13 cellular contexts compared by ENCODE assay signal in genomic region chr15:101017041-101017754, GRCh38.
DNase-seq lines count a peak whose midpoint lies in the region; ATAC-seq and TF ChIP-seq lines count a peak whose summit lies in the region.
"Had no signal": no experiment of that assay in that cellular context is flagged by ENCODE, and none has a peak within 500 bp of the region (broad histone marks: within the 10 kb centered on the region; RNA-seq: fewer than 3 reads in every experiment).

No MANE protein-coding gene starts in this region.

- CTCF ChIA-PET in activated CD8-positive, alpha-beta T cell treated with anti-CD3 and anti-CD28 coated beads for 36 hours (lab: Charles Lee) = interaction anchor here (0.8 to 2.4 kb wide), 15 partner anchors 10 to 293 kb away, joined by 3 to 69 read pairs (median 5); partner anchors contain the start of gene CHSY1
- CTCF ChIA-PET in activated CD8-positive, alpha-beta T cell treated with anti-CD3 and anti-CD28 coated beads, Interleukin-2, amount 10 ng/mL, durations not matched to agents 7 days and 5 days (lab: Charles Lee) = interaction anchor here (1.0 to 11.1 kb wide), 7 partner anchors 9 to 246 kb away, joined by 3 to 235 read pairs (median 5); partner anchors contain the start of gene CHSY1
- CTCF ChIA-PET in CD8-positive, alpha-beta memory T cell (lab: Charles Lee) = interaction anchor here (1.0 to 4.7 kb wide), 4 partner anchors 10 to 241 kb away, joined by 3 to 30 read pairs (median 10); no protein-coding TSS in a partner anchor

- peak; percentile 20 for TF ChIP-seq CTCF in activated CD8-positive, alpha-beta T cell treated with anti-CD3 and anti-CD28 coated beads for 36 hours (IDR thresholded peaks at IDR 0.05)
- peak; percentile 66 for TF ChIP-seq CTCF in endodermal cell (conservative IDR thresholded peaks at IDR 0.05)
- TF ChIP-seq CTCF in spleen (IDR thresholded peaks at IDR 0.05 in 8 of 11, conservative IDR thresholded peaks at IDR 0.05 in 3 of 11) = no peak

- H3K27me3 Mint-ChIP-seq in activated CD8-positive, alpha-beta T cell treated with anti-CD3 and anti-CD28 coated beads for 36 hours = peaks cover 2% of the 10 kb centered on the region
- no peaks in the 10 kb centered on the region for H3K27me3 Mint-ChIP-seq in activated CD8-positive, alpha-beta T cell treated with anti-CD3 and anti-CD28 coated beads, Interleukin-2, amount 10 ng/mL, durations not matched to agents 7 days and 5 days (ENCODE audit: low read depth)
- no peaks in the 10 kb centered on the region for H3K27me3 Mint-ChIP-seq in endodermal cell (ENCODE audit: insufficient read depth)
- peaks cover 0 to 5% of the 10 kb centered on the region in 2 donors for H3K27me3 Mint-ChIP-seq in CD8-positive, alpha-beta memory T cell
- H3K27me3 Mint-ChIP-seq: activated B cell treated with CpG ODN at 0.5 μM for 24 hours; activated naive CD8-positive, alpha-beta T cell treated with anti-CD3 and anti-CD28 coated beads, Interleukin-2, amount 10 ng/mL, durations not matched to agents 7 days and 5 days; B cell had no signal

- no peaks in the 10 kb centered on the region for H3K4me1 Mint-ChIP-seq in activated CD8-positive, alpha-beta T cell treated with anti-CD3 and anti-CD28 coated beads for 36 hours (ENCODE audit: low read depth)
- H3K4me1 Mint-ChIP-seq in activated CD8-positive, alpha-beta T cell treated with anti-CD3 and anti-CD28 coated beads, Interleukin-2, amount 10 ng/mL, durations not matched to agents 7 days and 5 days (ENCODE audit: low read depth) = no peaks in the 10 kb centered on the region
- H3K4me1 Mint-ChIP-seq in endodermal cell = peaks cover 11% of the 10 kb centered on the region
- no peaks in the 10 kb centered on the region for H3K4me1 Mint-ChIP-seq in CD8-positive, alpha-beta memory T cell
- H3K4me1 Mint-ChIP-seq: activated B cell treated with CpG ODN at 0.5 μM for 24 hours, B cell had no signal

- POLR2A ChIA-PET in activated CD8-positive, alpha-beta T cell treated with anti-CD3 and anti-CD28 coated beads for 36 hours (lab: Charles Lee) = no interaction called here
- POLR2A ChIA-PET in activated CD8-positive, alpha-beta T cell treated with anti-CD3 and anti-CD28 coated beads, Interleukin-2, amount 10 ng/mL, durations not matched to agents 7 days and 5 days (lab: Charles Lee) = no interaction called here
- POLR2A ChIA-PET in CD8-positive, alpha-beta memory T cell (lab: Charles Lee) = no interaction called here

- H3K4me1 ChIP-seq in endodermal cell (ENCODE audit: control insufficient read depth, insufficient read depth, low read length) (peaks cover 3% of the 10 kb centered on the region), spleen (peaks cover 4 to 29% (median 21%) of the 10 kb centered on the region in 6 donors)
- H3K4me1 ChIP-seq in CD8-positive, alpha-beta memory T cell (ENCODE audit: insufficient read depth, low read length) = no peaks in the 10 kb centered on the region
- H3K4me1 ChIP-seq: prostate gland had no signal

- WGBS in endodermal cell (ENCODE audit: insufficient coverage in 1 of 2, insufficient read length in 1 of 2), 2 experiments = 81 to 83% methylated on average over 12 to 18 of the region's 18 CpGs
- WGBS in spleen, 5 donors = 81 to 93% (median 90%) methylated on average over 18 of the region's 18 CpGs

- H3K4me3 ChIP-seq in endodermal cell (ENCODE audit: low read length) (no peak overlapping the region), spleen (no peak overlapping the region), H7 (ENCODE audit: insufficient read depth, low read depth, low read length) (no peak overlapping the region)
- no peak overlapping the region for H3K4me3 ChIP-seq in CD8-positive, alpha-beta memory T cell (ENCODE audit: low read length)
- H3K4me3 ChIP-seq: prostate gland had no signal

- no peaks in the 10 kb centered on the region for H3K27me3 ChIP-seq in endodermal cell (ENCODE audit: control insufficient read depth, insufficient read depth, low read length, poor library complexity, severe bottlenecking)
- H3K27me3 ChIP-seq in spleen (replicated peaks in 1 of 7) = no peaks in the 10 kb centered on the region
- no peaks in the 10 kb centered on the region for H3K27me3 ChIP-seq in H7 (ENCODE audit: control insufficient read depth, insufficient read depth, low read length)
- no peaks in the 10 kb centered on the region for H3K27me3 ChIP-seq in CD8-positive, alpha-beta memory T cell (ENCODE audit: insufficient read depth, low read length, poor library complexity, severe bottlenecking)

- intact Hi-C loops in activated CD8-positive, alpha-beta T cell treated with anti-CD3 and anti-CD28 coated beads for 36 hours (cut with micrococcal nuclease) = no loop called here
- intact Hi-C loops in spleen (cut with DNase I; ENCODE audit: low total_unique reads) = loop anchor here (10.0 kb wide), 1 partner anchor 68 kb away; no protein-coding TSS in a partner anchor

- no peaks in the 10 kb centered on the region for H3K9me3 Mint-ChIP-seq in activated CD8-positive, alpha-beta T cell treated with anti-CD3 and anti-CD28 coated beads for 36 hours
- no peaks in the 10 kb centered on the region for H3K9me3 Mint-ChIP-seq in activated CD8-positive, alpha-beta T cell treated with anti-CD3 and anti-CD28 coated beads, Interleukin-2, amount 10 ng/mL, durations not matched to agents 7 days and 5 days (ENCODE audit: insufficient read depth)
- no peaks in the 10 kb centered on the region for H3K9me3 Mint-ChIP-seq in endodermal cell
- no peaks in the 10 kb centered on the region for H3K9me3 Mint-ChIP-seq in CD8-positive, alpha-beta memory T cell
- H3K9me3 Mint-ChIP-seq: activated B cell treated with CpG ODN at 0.5 μM for 24 hours; activated naive CD8-positive, alpha-beta T cell treated with anti-CD3 and anti-CD28 coated beads, Interleukin-2, amount 10 ng/mL, durations not matched to agents 7 days and 5 days had no signal

- peak; percentile 12 for DNase-seq in activated CD8-positive, alpha-beta T cell treated with anti-CD3 and anti-CD28 coated beads for 36 hours
- no peak for DNase-seq in activated CD8-positive, alpha-beta T cell treated with anti-CD3 and anti-CD28 coated beads, Interleukin-2, amount 10 ng/mL, durations not matched to agents 7 days and 5 days
- peak; percentile 13 for DNase-seq in NCI-H69 (lab: John Stamatoyannopoulos, UW)
- DNase-seq in endodermal cell = peak; percentile 74
- DNase-seq in spleen = peak; percentile 64
- no peak for DNase-seq in H7
- no peak for DNase-seq in SKM-1 (lab: John Stamatoyannopoulos, UW; ENCODE audit: unreplicated experiment)
- no peak for DNase-seq in CD8-positive, alpha-beta memory T cell
- DNase-seq: activated B cell treated with CpG ODN at 0.5 μM for 24 hours; activated naive CD8-positive, alpha-beta T cell treated with anti-CD3 and anti-CD28 coated beads, Interleukin-2, amount 10 ng/mL, durations not matched to agents 7 days and 5 days; NCI-H1417 had no signal

- ATAC-seq in activated CD8-positive, alpha-beta T cell treated with anti-CD3 and anti-CD28 coated beads for 36 hours = no peak
- no peak for ATAC-seq in activated CD8-positive, alpha-beta T cell treated with anti-CD3 and anti-CD28 coated beads, Interleukin-2, amount 10 ng/mL, durations not matched to agents 7 days and 5 days

- H3K36me3 ChIP-seq in endodermal cell (ENCODE audit: control insufficient read depth, insufficient read depth, low read length) = no peaks in the 10 kb centered on the region
- peaks cover 0 to 92% (median 25%) of the 10 kb centered on the region in 6 donors for H3K36me3 ChIP-seq in spleen
- no peaks in the 10 kb centered on the region for H3K36me3 ChIP-seq in H7 (replicated peaks; ENCODE audit: control insufficient read depth, insufficient read depth, low read length)
- no peaks in the 10 kb centered on the region for H3K36me3 ChIP-seq in CD8-positive, alpha-beta memory T cell (ENCODE audit: insufficient read depth, low read length)

- H3K9ac ChIP-seq in endodermal cell (ENCODE audit: extremely low read depth, low read length, poor library complexity, severe bottlenecking) = no peak overlapping the region

- no peaks in the 10 kb centered on the region for H3K9me3 ChIP-seq in endodermal cell (ENCODE audit: control insufficient read depth, low read length)
- no peaks in the 10 kb centered on the region for H3K9me3 ChIP-seq in spleen
- H3K9me3 ChIP-seq in CD8-positive, alpha-beta memory T cell (ENCODE audit: low read length) = no peaks in the 10 kb centered on the region
- H3K9me3 ChIP-seq: prostate gland had no signal

- H3K36me3 Mint-ChIP-seq in activated CD8-positive, alpha-beta T cell treated with anti-CD3 and anti-CD28 coated beads for 36 hours (ENCODE audit: low read depth) = no peaks in the 10 kb centered on the region
- H3K36me3 Mint-ChIP-seq in activated CD8-positive, alpha-beta T cell treated with anti-CD3 and anti-CD28 coated beads, Interleukin-2, amount 10 ng/mL, durations not matched to agents 7 days and 5 days (ENCODE audit: low read depth) = no peaks in the 10 kb centered on the region
- no peaks in the 10 kb centered on the region for H3K36me3 Mint-ChIP-seq in endodermal cell (ENCODE audit: low read depth)
- no peaks in the 10 kb centered on the region for H3K36me3 Mint-ChIP-seq in CD8-positive, alpha-beta memory T cell
- H3K36me3 Mint-ChIP-seq: activated naive CD8-positive, alpha-beta T cell treated with anti-CD3 and anti-CD28 coated beads, Interleukin-2, amount 10 ng/mL, durations not matched to agents 7 days and 5 days had no signal

- H3K27ac ChIP-seq in endodermal cell (ENCODE audit: low read depth, low read length) (no peak overlapping the region), spleen (no peak overlapping the region)
- H3K27ac ChIP-seq in CD8-positive, alpha-beta memory T cell (ENCODE audit: low read depth, low read length) = no peak overlapping the region
- H3K27ac ChIP-seq: prostate gland had no signal

- no peak overlapping the region for H3K27ac Mint-ChIP-seq in activated CD8-positive, alpha-beta T cell treated with anti-CD3 and anti-CD28 coated beads for 36 hours
- H3K27ac Mint-ChIP-seq in activated CD8-positive, alpha-beta T cell treated with anti-CD3 and anti-CD28 coated beads, Interleukin-2, amount 10 ng/mL, durations not matched to agents 7 days and 5 days = no peak overlapping the region
- no peak overlapping the region for H3K27ac Mint-ChIP-seq in endodermal cell
- H3K27ac Mint-ChIP-seq in CD8-positive, alpha-beta memory T cell = no peak overlapping the region
- H3K27ac Mint-ChIP-seq: activated B cell treated with CpG ODN at 0.5 μM for 24 hours; activated naive CD8-positive, alpha-beta T cell treated with anti-CD3 and anti-CD28 coated beads, Interleukin-2, amount 10 ng/mL, durations not matched to agents 7 days and 5 days; B cell had no signal

- no peak overlapping the region for H3K4me3 Mint-ChIP-seq in activated CD8-positive, alpha-beta T cell treated with anti-CD3 and anti-CD28 coated beads for 36 hours
- H3K4me3 Mint-ChIP-seq in activated CD8-positive, alpha-beta T cell treated with anti-CD3 and anti-CD28 coated beads, Interleukin-2, amount 10 ng/mL, durations not matched to agents 7 days and 5 days = no peak overlapping the region
- H3K4me3 Mint-ChIP-seq in endodermal cell = no peak overlapping the region
- no peak overlapping the region for H3K4me3 Mint-ChIP-seq in CD8-positive, alpha-beta memory T cell
- H3K4me3 Mint-ChIP-seq: activated B cell treated with CpG ODN at 0.5 μM for 24 hours; activated naive CD8-positive, alpha-beta T cell treated with anti-CD3 and anti-CD28 coated beads, Interleukin-2, amount 10 ng/mL, durations not matched to agents 7 days and 5 days; B cell had no signal

- no peak for TF ChIP-seq POLR2A in spleen (IDR thresholded peaks at IDR 0.05)

Comparison
In these comparisons a context has a peak if more than half of its experiments do, and no peak if none do; other contexts are left out.
1. DNase-seq: peak in activated CD8-positive, alpha-beta T cell treated with anti-CD3 and anti-CD28 coated beads for 36 hours (single experiment), NCI-H69 (single experiment), endodermal cell (single experiment) and spleen (single experiment); none in activated CD8-positive, alpha-beta T cell treated with anti-CD3 and anti-CD28 coated beads, Interleukin-2, amount 10 ng/mL, durations not matched to agents 7 days and 5 days (single experiment), H7 (single experiment), SKM-1 (single experiment) and CD8-positive, alpha-beta memory T cell (0 of 5).
2. CTCF ChIP-seq: peak in activated CD8-positive, alpha-beta T cell treated with anti-CD3 and anti-CD28 coated beads for 36 hours (single experiment) and endodermal cell (single experiment); none in spleen (0 of 11).